In the genomic region with DNA sequence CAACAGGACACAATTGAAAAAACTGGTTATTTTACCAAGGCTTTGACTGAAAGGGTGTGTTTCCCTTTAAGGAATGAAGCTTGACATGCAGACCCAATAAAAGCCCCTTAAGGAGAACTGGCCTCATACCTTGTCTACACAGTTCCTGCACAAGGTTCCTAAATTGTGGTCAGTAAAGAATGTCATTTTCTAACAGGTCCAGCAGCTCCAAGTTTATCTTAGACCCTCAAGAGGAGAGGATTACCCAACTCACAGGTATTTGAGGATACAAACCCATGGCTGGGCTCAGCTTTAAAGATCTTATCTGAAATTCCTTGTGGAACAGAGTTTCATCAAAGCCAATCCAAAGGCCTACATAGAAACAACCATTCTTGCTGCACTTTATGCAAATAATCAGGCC, we compare ENCODE assay signal across 29 cellular contexts.
"Had no signal": no experiment of that assay in that cellular context is flagged by ENCODE, and none has a peak within 500 bp of the region (broad histone marks: within the 10 kb centered on the region; RNA-seq: fewer than 3 reads in every experiment).

No MANE protein-coding gene starts in this region.

- H3K36me3 Mint-ChIP-seq: activated naive CD4-positive, alpha-beta T cell treated with anti-CD3 and anti-CD28 coated beads, Interleukin-2, amount 50 U/mL, for 24 hours; memory B cell; naive thymus-derived CD8-positive, alpha-beta T cell; stimulated activated naive B cell treated with anti-CD40 and anti-IgM and Interleukin-4, amounts not matched to agents 10 μg/mL and 1 μg/mL and 100 μg/mL, for 72 hours had no signal

- H3K4me1 Mint-ChIP-seq: activated CD8-positive, alpha-beta memory T cell treated with anti-CD3 and anti-CD28 coated beads, Interleukin-2, amount 10 ng/mL, durations not matched to agents 7 days and 5 days had no signal

- H3K4me3 ChIP-seq: breast epithelium, pancreas, prostate gland, right atrium auricular region, smooth muscle cell, stomach, tibial artery had no signal

- FAIRE-seq: frontal cortex, islet of Langerhans, pancreas, urothelium cell line had no signal

- H3K27ac ChIP-seq: breast epithelium, pancreas, prostate gland, right atrium auricular region, stomach, tibial artery had no signal

- H3K4me2 ChIP-seq: smooth muscle cell had no signal

- H3K27me3 ChIP-seq: breast epithelium, pancreas had no signal

- H3K27ac Mint-ChIP-seq: activated CD8-positive, alpha-beta memory T cell treated with anti-CD3 and anti-CD28 coated beads, Interleukin-2, amount 10 ng/mL, durations not matched to agents 7 days and 5 days; activated CD8-positive, alpha-beta T cell treated with anti-CD3 and anti-CD28 coated beads, Interleukin-2, amount 10 ng/mL, durations not matched to agents 7 days and 5 days; activated T-helper 2 cell treated with anti-CD3 and anti-CD28 coated beads, Interferon-gamma antibody, Interleukin-2, Interleukin-4, amounts not matched to agents 10 μg/mL and 5 μg/mL and 100 μg/mL, durations not matched to agents 14 hours and 24 hours and 36 hours; memory B cell; stimulated activated naive B cell treated with anti-CD40 and anti-IgM and Interleukin-4, amounts not matched to agents 10 μg/mL and 1 μg/mL and 100 μg/mL, for 72 hours had no signal

- H3K36me3 ChIP-seq: breast epithelium, pancreas, prostate gland, right atrium auricular region, stomach, tibial artery had no signal

- H3K9me3 Mint-ChIP-seq: activated naive CD4-positive, alpha-beta T cell treated with anti-CD3 and anti-CD28 coated beads, Interleukin-2, amount 50 U/mL, for 24 hours; activated naive CD8-positive, alpha-beta T cell treated with anti-CD3 and anti-CD28 coated beads, Interleukin-2, amount 50 U/mL, for 24 hours; activated T-helper 2 cell treated with anti-CD3 and anti-CD28 coated beads, Interferon-gamma antibody, Interleukin-2, Interleukin-4, amounts not matched to agents 10 μg/mL and 5 μg/mL and 100 μg/mL, durations not matched to agents 14 hours and 24 hours and 36 hours; memory B cell; naive thymus-derived CD8-positive, alpha-beta T cell; stimulated activated naive B cell treated with anti-CD40 and anti-IgM and Interleukin-4, amounts not matched to agents 10 μg/mL and 1 μg/mL and 100 μg/mL, for 72 hours had no signal

- H3K4me1 ChIP-seq: breast epithelium, pancreas, prostate gland, right atrium auricular region had no signal

- H3K4me3 Mint-ChIP-seq: activated CD8-positive, alpha-beta memory T cell treated with anti-CD3 and anti-CD28 coated beads, Interleukin-2, amount 10 ng/mL, durations not matched to agents 7 days and 5 days; activated CD8-positive, alpha-beta T cell treated with anti-CD3 and anti-CD28 coated beads, Interleukin-2, amount 10 ng/mL, durations not matched to agents 7 days and 5 days; neural crest cell had no signal

- ATAC-seq: activated CD8-positive, alpha-beta memory T cell treated with anti-CD3 and anti-CD28 coated beads, Interleukin-2, amount 10 ng/mL, durations not matched to agents 7 days and 5 days; activated CD8-positive, alpha-beta T cell treated with anti-CD3 and anti-CD28 coated beads, Interleukin-2, amount 10 ng/mL, durations not matched to agents 7 days and 5 days; activated naive CD8-positive, alpha-beta T cell treated with anti-CD3 and anti-CD28 coated beads, Interleukin-2, amount 50 U/mL, for 24 hours; naive thymus-derived CD8-positive, alpha-beta T cell had no signal

- H3K9me3 ChIP-seq: breast epithelium, pancreas, prostate gland, right atrium auricular region, stomach, tibial artery had no signal

- DNase-seq: activated CD4-positive, alpha-beta T cell treated with anti-CD3 and anti-CD28 coated beads for 1 hour; activated CD4-positive, alpha-beta T cell treated with anti-CD3 and anti-CD28 coated beads, Interleukin-2, amount 50 U/mL, for 1 hour; activated CD8-positive, alpha-beta memory T cell treated with anti-CD3 and anti-CD28 coated beads, Interleukin-2, amount 10 ng/mL, durations not matched to agents 7 days and 5 days; activated CD8-positive, alpha-beta T cell treated with anti-CD3 and anti-CD28 coated beads, Interleukin-2, amount 10 ng/mL, durations not matched to agents 7 days and 5 days; activated naive CD8-positive, alpha-beta T cell treated with anti-CD3 and anti-CD28 coated beads, Interleukin-2, amount 50 U/mL, for 24 hours; activated T-cell treated with anti-CD3 and anti-CD28 coated beads, Interleukin-2, amount 50 U/mL, for 48 hours; central memory CD4-positive, alpha-beta T cell; left colon; naive thymus-derived CD8-positive, alpha-beta T cell; nucleus accumbens; pancreas; stimulated activated CD4-positive, alpha-beta T cell treated with anti-CD3 and anti-CD28 coated beads, Interleukin-1b, Interleukin-23, amount 100 ng/mL, for 48 hours; stimulated activated CD4-positive, alpha-beta T cell treated with anti-CD3 and anti-CD28 coated beads, Interleukin-4, amount 100 ng/mL, for 4 hours; stimulated activated CD8-positive, alpha-beta memory T cell treated with anti-CD3 and anti-CD28 coated beads, Interleukin-4, amount 100 ng/mL, for 48 hours; stimulated activated naive B cell treated with anti-CD40 and anti-IgM and Interleukin-4, amounts not matched to agents 10 μg/mL and 1 μg/mL and 100 μg/mL, for 72 hours; stomach; T-helper 2 cell; tibial artery had no signal
